ENCODE assay signal across 9 cellular contexts in the genomic region with DNA sequence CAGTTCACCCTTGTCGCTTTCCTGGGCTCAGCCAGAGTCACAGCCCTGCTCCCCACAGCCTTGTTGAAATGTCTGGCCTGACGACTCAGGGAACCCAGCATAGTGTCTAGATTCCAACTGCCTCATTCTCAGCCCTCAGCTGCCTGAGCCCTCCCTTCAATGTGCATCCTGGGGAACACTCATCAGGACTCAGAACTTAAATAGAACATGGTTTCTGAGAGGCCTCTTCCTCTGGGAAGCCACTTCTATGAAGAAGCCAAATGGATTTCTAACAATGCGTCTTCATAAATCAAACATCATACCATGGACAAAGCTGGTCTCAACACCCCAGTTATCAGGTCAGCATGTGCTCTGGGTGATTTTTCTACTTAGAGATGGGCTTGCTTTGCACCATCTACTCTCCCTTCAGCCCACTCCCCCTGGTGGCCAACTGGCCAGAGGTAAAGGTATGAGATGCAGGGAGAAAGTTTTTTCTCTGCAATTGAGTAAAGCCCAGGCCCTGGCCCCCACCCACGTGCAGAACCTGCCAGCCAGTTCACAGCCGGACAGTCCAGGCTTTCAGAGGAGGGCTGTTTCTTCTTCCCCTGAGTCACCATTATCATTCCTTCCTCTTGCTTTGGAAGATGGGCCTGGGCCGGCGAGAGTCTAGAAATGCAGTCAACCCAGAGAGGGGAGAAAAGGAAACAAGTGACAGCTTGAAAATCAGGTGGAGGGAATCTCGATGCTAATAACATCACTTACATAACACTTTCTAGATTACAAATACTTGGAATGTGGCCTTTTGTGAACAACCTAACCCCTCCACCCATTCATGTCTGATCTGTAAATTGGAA. TPM values are rescaled to one million over a fixed set of nuclear protein-coding genes. Genes with fewer than 3 reads are reported as not detected.
DNase-seq lines count a peak whose midpoint lies in the region; ATAC-seq and TF ChIP-seq lines count a peak whose summit lies in the region.
"Had no signal": no experiment of that assay in that cellular context is flagged by ENCODE, and none has a peak within 500 bp of the region (broad histone marks: within the 10 kb centered on the region; RNA-seq: fewer than 3 reads in every experiment).

No MANE protein-coding gene starts in this region.

- H3K4me3 ChIP-seq in HFF-Myc (replicated peaks; ENCODE audit: low read depth, low read length): no peak overlapping the region

- H3K4me3 Mint-ChIP-seq in activated T-helper 1 cell treated with anti-CD3 and anti-CD28 coated beads, Interleukin-12 subunit alpha, Interleukin-12 subunit beta, Interleukin-2, Interleukin-4 antibody, amounts not matched to agents 30 ng/mL and 10 ng/mL and 1 ng/mL, durations not matched to agents 14 hours and 24 hours and 36 hours: no peak overlapping the region

- peak; percentile 45 for TF ChIP-seq CTCF in HFF-Myc (IDR thresholded peaks at IDR 0.05; ENCODE audit: low read depth, low read length, missing control alignments)

- no peak overlapping the region for H3K27ac Mint-ChIP-seq in activated T-helper 1 cell treated with anti-CD3 and anti-CD28 coated beads, Interleukin-12 subunit alpha, Interleukin-12 subunit beta, Interleukin-2, Interleukin-4 antibody, amounts not matched to agents 30 ng/mL and 10 ng/mL and 1 ng/mL, durations not matched to agents 14 hours and 24 hours and 36 hours

- peaks cover 26% of the 10 kb centered on the region for H3K4me1 Mint-ChIP-seq in activated T-helper 1 cell treated with anti-CD3 and anti-CD28 coated beads, Interleukin-12 subunit alpha, Interleukin-12 subunit beta, Interleukin-2, Interleukin-4 antibody, amounts not matched to agents 30 ng/mL and 10 ng/mL and 1 ng/mL, durations not matched to agents 14 hours and 24 hours and 36 hours (ENCODE audit: low read depth)

- intact Hi-C loops in activated T-helper 1 cell treated with anti-CD3 and anti-CD28 coated beads, Interleukin-12 subunit alpha, Interleukin-12 subunit beta, Interleukin-2, Interleukin-4 antibody, amounts not matched to agents 30 ng/mL and 10 ng/mL and 1 ng/mL, durations not matched to agents 14 hours and 24 hours and 36 hours (cut with micrococcal nuclease): loop anchor here (1.0 kb wide), 4 partner anchors 48 to 149 kb away; no protein-coding TSS in a partner anchor
- intact Hi-C loops in sciatic nerve (cut with DNase I): no loop called here

- H3K27me3 Mint-ChIP-seq in activated T-helper 1 cell treated with anti-CD3 and anti-CD28 coated beads, Interleukin-12 subunit alpha, Interleukin-12 subunit beta, Interleukin-2, Interleukin-4 antibody, amounts not matched to agents 30 ng/mL and 10 ng/mL and 1 ng/mL, durations not matched to agents 14 hours and 24 hours and 36 hours (ENCODE audit: insufficient read depth): peaks cover 3% of the 10 kb centered on the region

- no peaks in the 10 kb centered on the region for H3K9me3 Mint-ChIP-seq in activated T-helper 1 cell treated with anti-CD3 and anti-CD28 coated beads, Interleukin-12 subunit alpha, Interleukin-12 subunit beta, Interleukin-2, Interleukin-4 antibody, amounts not matched to agents 30 ng/mL and 10 ng/mL and 1 ng/mL, durations not matched to agents 14 hours and 24 hours and 36 hours

- DNase-seq in COR-L47 (lab: John Stamatoyannopoulos, UW): peak; percentile 8
- no peak for DNase-seq in HFF-Myc (ENCODE audit: extremely low read depth, low read depth)
- peak; percentile 88 for DNase-seq in RPMI8226
- DNase-seq in activated T-helper 1 cell treated with anti-CD3 and anti-CD28 coated beads, Interleukin-12 subunit alpha, Interleukin-12 subunit beta, Interleukin-2, Interleukin-4 antibody, amounts not matched to agents 30 ng/mL and 10 ng/mL and 1 ng/mL, durations not matched to agents 14 hours and 24 hours and 36 hours (ENCODE audit: low spot score): peak; percentile 65
- peak; percentile 3 for DNase-seq in glomerular endothelial cell (ENCODE audit: extremely low read depth, low read depth, low spot score)
- peak; percentile 76 for DNase-seq in sciatic nerve (ENCODE audit: low spot score)
- no peak for DNase-seq in NCI-H1694 treated with DMSO at 0.1 percent for 48 hours (lab: John Stamatoyannopoulos, UW)
- no peak for DNase-seq in inferior parietal cortex (ENCODE audit: extremely low spot score)

- no peak for ATAC-seq in sciatic nerve

- H3K36me3 Mint-ChIP-seq in activated T-helper 1 cell treated with anti-CD3 and anti-CD28 coated beads, Interleukin-12 subunit alpha, Interleukin-12 subunit beta, Interleukin-2, Interleukin-4 antibody, amounts not matched to agents 30 ng/mL and 10 ng/mL and 1 ng/mL, durations not matched to agents 14 hours and 24 hours and 36 hours (ENCODE audit: low read depth): peaks cover 1% of the 10 kb centered on the region

RNA-seq across cellular contexts. Expression of gene CD244, which starts 32.1 kb away (rescaled TPM):
- 0.13 TPM in 1 of 2 replicates, not detected in the other for total RNA-seq in activated T-helper 1 cell treated with anti-CD3 and anti-CD28 coated beads, Interleukin-12 subunit alpha, Interleukin-12 subunit beta, Interleukin-2, Interleukin-4 antibody, amounts not matched to agents 30 ng/mL and 10 ng/mL and 1 ng/mL, durations not matched to agents 14 hours and 24 hours and 36 hours
- total RNA-seq in glomerular endothelial cell (not detected in 2 replicates), sciatic nerve (0.98 TPM)

RNA-seq across cellular contexts. Expression of gene LY9, which starts 34.6 kb away (rescaled TPM):
- total RNA-seq in activated T-helper 1 cell treated with anti-CD3 and anti-CD28 coated beads, Interleukin-12 subunit alpha, Interleukin-12 subunit beta, Interleukin-2, Interleukin-4 antibody, amounts not matched to agents 30 ng/mL and 10 ng/mL and 1 ng/mL, durations not matched to agents 14 hours and 24 hours and 36 hours: 0.49 and 0.71 TPM in 2 replicates
- total RNA-seq in glomerular endothelial cell (not detected in 2 replicates), sciatic nerve (1.2 TPM)

RNA-seq across cellular contexts. Expression of gene ITLN1, which starts 54.4 kb away (rescaled TPM):
- not detected in 2 replicates for total RNA-seq in activated T-helper 1 cell treated with anti-CD3 and anti-CD28 coated beads, Interleukin-12 subunit alpha, Interleukin-12 subunit beta, Interleukin-2, Interleukin-4 antibody, amounts not matched to agents 30 ng/mL and 10 ng/mL and 1 ng/mL, durations not matched to agents 14 hours and 24 hours and 36 hours
- total RNA-seq in glomerular endothelial cell (not detected in 2 replicates), sciatic nerve (1.5 TPM)
- total RNA-seq: T-helper 1 cell treated with Interleukin-12 subunit alpha and Interleukin-12 subunit beta and Interleukin-4 antibody, amounts not matched to agents 30 ng/mL and 1 ng/mL, for 36 hours had no signal

Comparison
In these comparisons a context has a peak if more than half of its experiments do, and no peak if none do; other contexts are left out.
1. DNase-seq: peak in COR-L47 (single experiment), RPMI8226 (single experiment), activated T-helper 1 cell treated with anti-CD3 and anti-CD28 coated beads, Interleukin-12 subunit alpha, Interleukin-12 subunit beta, Interleukin-2, Interleukin-4 antibody, amounts not matched to agents 30 ng/mL and 10 ng/mL and 1 ng/mL, durations not matched to agents 14 hours and 24 hours and 36 hours (single experiment), glomerular endothelial cell (single experiment) and sciatic nerve (single experiment); none in HFF-Myc (single experiment), NCI-H1694 treated with DMSO at 0.1 percent for 48 hours (single experiment) and inferior parietal cortex (single experiment).